Comparison of ENCODE assay signal across 1 cellular context in genomic region chr7:142859829-142860228, GRCh38.
A peak's percentile ranks its signal among the peaks of the same experiment; 100 is the strongest.
TF ChIP-seq lines count a peak whose summit lies in the region.

No MANE protein-coding gene starts in this region.

TF ChIP-seq in endothelial cell of umbilical vein, 7 proteins besides CTCF, POLR2A, EP300 and RAD21:
- TF ChIP-seq, protein P1, sequence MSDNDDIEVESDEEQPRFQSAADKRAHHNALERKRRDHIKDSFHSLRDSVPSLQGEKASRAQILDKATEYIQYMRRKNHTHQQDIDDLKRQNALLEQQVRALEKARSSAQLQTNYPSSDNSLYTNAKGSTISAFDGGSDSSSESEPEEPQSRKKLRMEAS (IDR thresholded peaks at IDR 0.05; ENCODE audit: insufficient read depth, insufficient read length) = no peak
- TF ChIP-seq GATA2 (IDR thresholded peaks at IDR 0.05; ENCODE audit: insufficient read depth, insufficient read length, low read depth, low read length) = peak; percentile 9
TF ChIP-seq in endothelial cell of umbilical vein: peak in this region for 1.
